Comparison of ENCODE assay signal across 22 cellular contexts in the genomic region with DNA sequence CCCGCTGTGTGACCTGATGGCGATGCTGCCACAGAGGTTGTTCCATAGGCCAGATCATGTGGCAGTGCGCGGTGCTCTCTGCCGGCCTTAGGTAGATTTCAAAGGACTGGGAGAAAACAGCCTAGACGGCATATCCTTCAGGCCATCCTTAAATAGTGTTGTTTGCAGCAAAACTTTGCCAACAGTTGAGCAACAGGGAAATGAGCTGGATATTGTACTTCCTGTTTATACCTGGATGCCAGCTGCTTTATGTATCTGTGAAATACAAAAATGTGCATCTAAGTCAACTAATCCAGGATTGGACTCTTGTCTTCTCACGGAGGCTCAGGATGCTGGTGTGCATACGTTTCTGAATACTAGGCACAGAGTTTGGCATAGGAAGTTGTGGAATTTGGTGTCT.
"Had no signal": no experiment of that assay in that cellular context is flagged by ENCODE, and none has a peak within 500 bp of the region (broad histone marks: within the 10 kb centered on the region; RNA-seq: fewer than 3 reads in every experiment).

No MANE protein-coding gene starts in this region.

- H3K4me1 ChIP-seq: gastrocnemius medialis, left lung, prostate gland, sigmoid colon, stomach, thyroid gland, vagina had no signal

- H3K27me3 ChIP-seq: gastrocnemius medialis, left lung, sigmoid colon, stomach, thyroid gland, vagina had no signal

- DNase-seq: cortex of kidney; effector CD8-positive, alpha-beta T cell; endodermal cell; foreskin fibroblast; gastrocnemius medialis; head of caudate nucleus; left cardiac atrium; left lung; naive thymus-derived CD8-positive, alpha-beta T cell; nephron progenitor cell; nucleus accumbens; right cardiac atrium; sigmoid colon; stimulated activated CD4-positive, alpha-beta T cell treated with anti-CD3 and anti-CD28 coated beads, Interleukin-2, amount 100 ng/mL, for 24 hours; stimulated activated CD4-positive, alpha-beta T cell treated with anti-CD3 and anti-CD28 coated beads, Interleukin-4, amount 100 ng/mL, for 24 hours; stimulated activated naive CD4-positive, alpha-beta T cell treated with Interleukin-2 at 50 U/mL for 16 hours; stomach; thyroid gland; trophoblast cell had no signal

- H3K36me3 ChIP-seq: gastrocnemius medialis, left lung, prostate gland, sigmoid colon, stomach, thyroid gland, vagina had no signal

- H3K4me1 Mint-ChIP-seq: naive thymus-derived CD8-positive, alpha-beta T cell; nephron progenitor cell; stimulated activated effector memory CD8-positive, alpha-beta T cell treated with anti-CD3 and anti-CD28 coated beads, Interleukin-12 subunit alpha, Interleukin-12 subunit beta, amount 100 ng/mL, for 72 hours had no signal

- ATAC-seq: gastrocnemius medialis; left cardiac atrium; left lung; naive thymus-derived CD8-positive, alpha-beta T cell; right cardiac atrium; stimulated activated effector memory CD8-positive, alpha-beta T cell treated with anti-CD3 and anti-CD28 coated beads, Interleukin-12 subunit alpha, Interleukin-12 subunit beta, amount 100 ng/mL, for 72 hours had no signal

- H3K27ac ChIP-seq: gastrocnemius medialis, left lung, prostate gland, sigmoid colon, stomach, thyroid gland, vagina had no signal

- H3K9me3 Mint-ChIP-seq: endodermal cell; naive thymus-derived CD8-positive, alpha-beta T cell; nephron progenitor cell; stimulated activated effector memory CD8-positive, alpha-beta T cell treated with anti-CD3 and anti-CD28 coated beads, Interleukin-12 subunit alpha, Interleukin-12 subunit beta, amount 100 ng/mL, for 72 hours had no signal

- H3K27ac Mint-ChIP-seq: endodermal cell; naive thymus-derived CD8-positive, alpha-beta T cell; nephron progenitor cell; stimulated activated effector memory CD8-positive, alpha-beta T cell treated with anti-CD3 and anti-CD28 coated beads, Interleukin-12 subunit alpha, Interleukin-12 subunit beta, amount 100 ng/mL, for 72 hours had no signal

- H3K9me3 ChIP-seq: gastrocnemius medialis, left lung, prostate gland, sigmoid colon, stomach, thyroid gland, vagina had no signal

- H3K4me3 Mint-ChIP-seq: endodermal cell; naive thymus-derived CD8-positive, alpha-beta T cell; nephron progenitor cell; stimulated activated effector memory CD8-positive, alpha-beta T cell treated with anti-CD3 and anti-CD28 coated beads, Interleukin-12 subunit alpha, Interleukin-12 subunit beta, amount 100 ng/mL, for 72 hours had no signal

- H3K4me3 ChIP-seq: gastrocnemius medialis, left lung, prostate gland, sigmoid colon, stomach, thyroid gland, vagina had no signal

- H3K36me3 Mint-ChIP-seq: naive thymus-derived CD8-positive, alpha-beta T cell; stimulated activated effector memory CD8-positive, alpha-beta T cell treated with anti-CD3 and anti-CD28 coated beads, Interleukin-12 subunit alpha, Interleukin-12 subunit beta, amount 100 ng/mL, for 72 hours had no signal
